Comparison of ENCODE assay signal across 7 cellular contexts in the genomic region with DNA sequence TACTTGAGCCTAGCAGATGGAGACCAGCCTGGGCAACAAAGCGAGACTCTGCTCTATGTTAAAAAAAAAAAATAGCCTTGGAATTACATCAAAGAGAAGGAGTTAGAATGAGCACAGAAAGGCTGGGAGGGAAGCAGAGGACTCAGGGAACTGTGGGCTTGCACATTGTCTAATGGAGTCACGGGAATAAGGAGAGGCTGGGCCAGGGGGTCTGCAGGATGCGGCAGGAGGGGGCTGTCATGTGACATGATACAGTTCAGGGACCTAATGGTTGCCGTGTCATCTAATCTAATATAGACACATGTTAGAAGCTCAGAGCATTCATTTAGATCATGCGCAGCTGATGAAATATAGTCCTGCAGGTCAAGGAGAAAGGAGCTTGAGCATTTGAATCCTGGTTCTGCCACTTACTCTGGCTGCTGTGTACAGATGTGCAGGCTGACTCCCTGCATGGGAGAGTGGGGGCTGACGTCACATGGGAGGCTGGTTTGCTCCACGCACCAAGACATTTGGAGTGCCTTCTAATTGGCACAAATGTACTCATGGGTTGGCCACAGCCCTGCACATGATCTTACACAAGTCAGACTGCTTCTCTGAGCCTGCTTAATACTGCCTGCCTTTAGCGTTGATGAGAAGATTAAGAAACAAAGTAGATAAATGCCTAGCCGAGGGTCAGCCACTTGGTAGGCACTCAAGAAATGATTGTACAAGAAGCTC. TPM values are rescaled to one million over a fixed set of nuclear protein-coding genes. Genes with fewer than 3 reads are reported as not detected.
DNase-seq lines count a peak whose midpoint lies in the region; ATAC-seq and TF ChIP-seq lines count a peak whose summit lies in the region.

No MANE protein-coding gene starts in this region.

- TF ChIP-seq CTCF in GM23338 (conservative IDR thresholded peaks at IDR 0.05; ENCODE audit: low read depth in 2 of 2) (no peak), cardiac fibroblast (IDR thresholded peaks at IDR 0.05; ENCODE audit: low read depth, low read length) (no peak), Calu3 (IDR thresholded peaks at IDR 0.05; ENCODE audit: unreplicated experiment) (no peak)

- peaks cover 25% of the 10 kb centered on the region for H3K27me3 ChIP-seq in GM23338 (ENCODE audit: insufficient read depth)

- H3K4me3 ChIP-seq in GM23338 (no peak overlapping the region), cardiac fibroblast (replicated peaks in 1 of 2; ENCODE audit: low read depth in 2 of 2, low read length in 2 of 2) (no peak overlapping the region)

- intact Hi-C loops in posterior vena cava (cut with DNase I): loop anchor here in 1 of 2 donors (5.0 kb wide), 1 partner anchor 81 kb away; the partner anchor contains the start of gene ATP1B3
- intact Hi-C loops in Calu3 (cut with micrococcal nuclease; ENCODE audit: unreplicated experiment): no loop called here

- no TSS peak for BruUV-seq in Calu3 (replicated peaks; lab: Mats Ljungman, UMichigan)

- peaks cover 10% of the 10 kb centered on the region; the same call in 2 of the 3 replicates for H3K9me3 Mint-ChIP-seq in GM23338
- no peaks in the 10 kb centered on the region for H3K9me3 Mint-ChIP-seq in Calu3 (ENCODE audit: low read depth, unreplicated experiment)

- H3K4me1 Mint-ChIP-seq in GM23338 (peaks cover 31% of the 10 kb centered on the region), Calu3 (ENCODE audit: low read depth, unreplicated experiment) (no peaks in the 10 kb centered on the region)

- ATAC-seq in GM23338: no peak

- DNase-seq in GM23338 (ENCODE audit: low spot score) (no peak), OCI-M1 (lab: John Stamatoyannopoulos, UW) (peak; percentile 29), cardiac fibroblast (ENCODE audit: low read depth in 2 of 2) (peak; percentile 27 to 36), posterior vena cava (ENCODE audit: low spot score) (peak; percentile 64), pons (ENCODE audit: low spot score) (no peak), Calu3 (no peak), 8988T (no peak)

- no peaks in the 10 kb centered on the region for H3K79me2 ChIP-seq in GM23338 (replicated peaks; ENCODE audit: insufficient read depth)

- no peaks in the 10 kb centered on the region for H3F3A ChIP-seq in GM23338 (replicated peaks; ENCODE audit: low read depth)

- H4K20me1 ChIP-seq in GM23338 (replicated peaks; ENCODE audit: insufficient read depth): no peaks in the 10 kb centered on the region

- H2AFZ ChIP-seq in GM23338: peak overlapping the region; percentile 97

- H3K36me3 ChIP-seq in GM23338 (ENCODE audit: insufficient read depth): no peaks in the 10 kb centered on the region

- H3K27me3 Mint-ChIP-seq in GM23338 (ENCODE audit: insufficient read depth, low read depth, poor library complexity) (peaks cover 18% of the 10 kb centered on the region), Calu3 (ENCODE audit: unreplicated experiment) (peaks cover 15% of the 10 kb centered on the region)

- peaks cover 15% of the 10 kb centered on the region for H3K4me1 ChIP-seq in GM23338 (ENCODE audit: insufficient read depth)

- no peaks in the 10 kb centered on the region for H3K9me2 ChIP-seq in GM23338 (ENCODE audit: insufficient read depth)

- H3K27ac Mint-ChIP-seq in GM23338 (no peak overlapping the region), Calu3 (ENCODE audit: unreplicated experiment) (no peak overlapping the region)

- no peak overlapping the region; the same call in 2 of the 3 replicates for H3K4me3 Mint-ChIP-seq in GM23338
- H3K4me3 Mint-ChIP-seq in Calu3 (ENCODE audit: low read depth, unreplicated experiment): no peak overlapping the region

- H3K27ac ChIP-seq in GM23338 (ENCODE audit: low read depth): no peak overlapping the region

- peaks cover 6% of the 10 kb centered on the region; the same call in 2 of the 3 replicates for H3K36me3 Mint-ChIP-seq in GM23338 (ENCODE audit: low read depth)
- H3K36me3 Mint-ChIP-seq in Calu3 (ENCODE audit: insufficient read depth, unreplicated experiment): no peaks in the 10 kb centered on the region

- H3K4me2 ChIP-seq in GM23338: no peak overlapping the region

- CTCF ChIA-PET in Calu3 (lab: Charles Lee): interaction anchor here (1.6 kb wide), 1 partner anchor 79 kb away, joined by 3 read pairs; no protein-coding TSS in a partner anchor

TF ChIP-seq in GM23338, 12 proteins besides CTCF, POLR2A, EP300 and RAD21:
- no peak for TF ChIP-seq JUNB (IDR thresholded peaks at IDR 0.05; ENCODE audit: unreplicated experiment)
- no peak for TF ChIP-seq NANOG (IDR thresholded peaks at IDR 0.05; ENCODE audit: borderline replicate concordance)
- no peak for TF ChIP-seq EZH2 (IDR thresholded peaks at IDR 0.05; ENCODE audit: low read depth, unreplicated experiment)
- TF ChIP-seq ETS1 (IDR thresholded peaks at IDR 0.05): no peak
- no peak for TF ChIP-seq STAT1 (IDR thresholded peaks at IDR 0.05; ENCODE audit: unreplicated experiment)
- TF ChIP-seq EZH2phosphoT487 (IDR thresholded peaks at IDR 0.05; ENCODE audit: unreplicated experiment): no peak
- TF ChIP-seq, protein P1, sequence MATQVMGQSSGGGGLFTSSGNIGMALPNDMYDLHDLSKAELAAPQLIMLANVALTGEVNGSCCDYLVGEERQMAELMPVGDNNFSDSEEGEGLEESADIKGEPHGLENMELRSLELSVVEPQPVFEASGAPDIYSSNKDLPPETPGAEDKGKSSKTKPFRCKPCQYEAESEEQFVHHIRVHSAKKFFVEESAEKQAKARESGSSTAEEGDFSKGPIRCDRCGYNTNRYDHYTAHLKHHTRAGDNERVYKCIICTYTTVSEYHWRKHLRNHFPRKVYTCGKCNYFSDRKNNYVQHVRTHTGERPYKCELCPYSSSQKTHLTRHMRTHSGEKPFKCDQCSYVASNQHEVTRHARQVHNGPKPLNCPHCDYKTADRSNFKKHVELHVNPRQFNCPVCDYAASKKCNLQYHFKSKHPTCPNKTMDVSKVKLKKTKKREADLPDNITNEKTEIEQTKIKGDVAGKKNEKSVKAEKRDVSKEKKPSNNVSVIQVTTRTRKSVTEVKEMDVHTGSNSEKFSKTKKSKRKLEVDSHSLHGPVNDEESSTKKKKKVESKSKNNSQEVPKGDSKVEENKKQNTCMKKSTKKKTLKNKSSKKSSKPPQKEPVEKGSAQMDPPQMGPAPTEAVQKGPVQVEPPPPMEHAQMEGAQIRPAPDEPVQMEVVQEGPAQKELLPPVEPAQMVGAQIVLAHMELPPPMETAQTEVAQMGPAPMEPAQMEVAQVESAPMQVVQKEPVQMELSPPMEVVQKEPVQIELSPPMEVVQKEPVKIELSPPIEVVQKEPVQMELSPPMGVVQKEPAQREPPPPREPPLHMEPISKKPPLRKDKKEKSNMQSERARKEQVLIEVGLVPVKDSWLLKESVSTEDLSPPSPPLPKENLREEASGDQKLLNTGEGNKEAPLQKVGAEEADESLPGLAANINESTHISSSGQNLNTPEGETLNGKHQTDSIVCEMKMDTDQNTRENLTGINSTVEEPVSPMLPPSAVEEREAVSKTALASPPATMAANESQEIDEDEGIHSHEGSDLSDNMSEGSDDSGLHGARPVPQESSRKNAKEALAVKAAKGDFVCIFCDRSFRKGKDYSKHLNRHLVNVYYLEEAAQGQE (IDR thresholded peaks at IDR 0.05; ENCODE audit: unreplicated experiment): no peak
- no peak for TF ChIP-seq CREB1 (CRISPR knock-in tag; IDR thresholded peaks at IDR 0.05; ENCODE audit: low read depth)
- TF ChIP-seq POLR2AphosphoS5 (IDR thresholded peaks at IDR 0.05; ENCODE audit: low read depth): no peak

RNA-seq across cellular contexts. Expression of gene GRK7, which starts 32.7 kb away (rescaled TPM):
- total RNA-seq in GM23338 (2014; rRNA removed; shearing (Covaris generic)): not detected in 2 replicates
- not detected in 2 replicates for polyA plus RNA-seq in GM23338 (2016; fragmentation: Nextera tagmentation; extraction: Ambion mirVana)
- total RNA-seq in posterior vena cava (under 1 TPM in 1 of 2 donors, not detected in 1; 0.14 TPM), Calu3 (2022) (not detected in 2 replicates)

RNA-seq across cellular contexts. Expression of gene RNF7, which starts 57.8 kb away (rescaled TPM):
- total RNA-seq in GM23338 (2014; rRNA removed; shearing (Covaris generic)): 156 and 173 TPM in 2 replicates
- polyA plus RNA-seq in GM23338 (2016; fragmentation: Nextera tagmentation; extraction: Ambion mirVana): 254 and 256 TPM in 2 replicates
- total RNA-seq in posterior vena cava (10 to 100 TPM; 62.4 to 73.6 TPM), Calu3 (2022) (108 and 113 TPM in 2 replicates)

Comparison
In these comparisons a context has a peak if more than half of its experiments do, and no peak if none do; other contexts are left out.
1. DNase-seq: peak in OCI-M1 (single experiment), cardiac fibroblast (2 of 2) and posterior vena cava (single experiment); none in GM23338 (single experiment), pons (single experiment), Calu3 (single experiment) and 8988T (single experiment).